9 cellular contexts compared by ENCODE assay signal in genomic region chr2:9336534-9337354, GRCh38.
DNase-seq lines count a peak whose midpoint lies in the region; ATAC-seq and TF ChIP-seq lines count a peak whose summit lies in the region.
"Had no signal": no experiment of that assay in that cellular context is flagged by ENCODE, and none has a peak within 500 bp of the region (broad histone marks: within the 10 kb centered on the region; RNA-seq: fewer than 3 reads in every experiment).

No MANE protein-coding gene starts in this region.

- H3F3A ChIP-seq in OCI-LY1 (ENCODE audit: insufficient read depth, low read length) = no peaks in the 10 kb centered on the region

- H3K4me3 ChIP-seq in OCI-LY1 (ENCODE audit: low read depth, low read length, poor library complexity, severe bottlenecking) (peak overlapping the region; percentile 15), skeletal muscle cell (ENCODE audit: low read depth, low read length) (no peak overlapping the region)

- peak; percentile 26 for DNase-seq in activated CD4-positive, alpha-beta T cell treated with anti-CD3 and anti-CD28 coated beads for 36 hours
- DNase-seq in activated CD4-positive, alpha-beta T cell treated with anti-CD3 and anti-CD28 coated beads, Interleukin-2, amount 50 U/mL, for 1 hour = no peak
- DNase-seq in erythroblast (lab: John Stamatoyannopoulos, UW) (peak; percentile 76 to 80), skeletal muscle cell (ENCODE audit: low read depth) (peak; percentile 92), SW 1271 (lab: John Stamatoyannopoulos, UW) (no peak)
- DNase-seq in effector memory CD8-positive, alpha-beta T cell = no peak

- H3K36me3 ChIP-seq in OCI-LY1 (ENCODE audit: insufficient read depth, low read length) = no peaks in the 10 kb centered on the region

- H3K9me2 ChIP-seq in OCI-LY1 (ENCODE audit: low read depth, low read length) = no peaks in the 10 kb centered on the region

- H3K9ac ChIP-seq in OCI-LY1 (ENCODE audit: low read length) = no peak overlapping the region

- peak overlapping the region; percentile 44; the same call in 1 of the 2 replicates for H3K4me2 ChIP-seq in OCI-LY1 (ENCODE audit: low read length)

- peak overlapping the region; percentile 80 for H3K27ac ChIP-seq in OCI-LY1 (ENCODE audit: low read depth, low read length, poor library complexity, severe bottlenecking)

- H3K36me3 Mint-ChIP-seq in activated CD4-positive, alpha-beta T cell treated with anti-CD3 and anti-CD28 coated beads for 36 hours (ENCODE audit: low read depth) = no peaks in the 10 kb centered on the region
- no peaks in the 10 kb centered on the region for H3K36me3 Mint-ChIP-seq in effector memory CD8-positive, alpha-beta T cell (ENCODE audit: insufficient read depth)
- H3K36me3 Mint-ChIP-seq: T-cell had no signal

- no peaks in the 10 kb centered on the region for H3K9me3 Mint-ChIP-seq in activated CD4-positive, alpha-beta T cell treated with anti-CD3 and anti-CD28 coated beads for 36 hours (ENCODE audit: low read depth)
- no peaks in the 10 kb centered on the region for H3K9me3 Mint-ChIP-seq in effector memory CD8-positive, alpha-beta T cell
- H3K9me3 Mint-ChIP-seq: T-cell had no signal

- POLR2A ChIA-PET in activated CD4-positive, alpha-beta T cell treated with anti-CD3 and anti-CD28 coated beads for 36 hours (lab: Charles Lee) = no interaction called here

- no peak for TF ChIP-seq CTCF in OCI-LY1 (IDR thresholded peaks at IDR 0.05; ENCODE audit: low read length)

- peaks cover 19% of the 10 kb centered on the region for H3K4me1 Mint-ChIP-seq in activated CD4-positive, alpha-beta T cell treated with anti-CD3 and anti-CD28 coated beads for 36 hours
- peaks cover 0 to 5% of the 10 kb centered on the region in 2 donors for H3K4me1 Mint-ChIP-seq in effector memory CD8-positive, alpha-beta T cell (ENCODE audit: low read depth in 2 of 2)

- no peak overlapping the region for H3K27ac Mint-ChIP-seq in activated CD4-positive, alpha-beta T cell treated with anti-CD3 and anti-CD28 coated beads for 36 hours
- H3K27ac Mint-ChIP-seq in effector memory CD8-positive, alpha-beta T cell = peak overlapping the region in 1 of 2 donors; percentile 36
- H3K27ac Mint-ChIP-seq: T-cell had no signal

- H2AFZ ChIP-seq in OCI-LY1 (ENCODE audit: low read length) = no peak overlapping the region

- H3K27me3 Mint-ChIP-seq in activated CD4-positive, alpha-beta T cell treated with anti-CD3 and anti-CD28 coated beads for 36 hours = no peaks in the 10 kb centered on the region
- peaks cover 28 to 44% of the 10 kb centered on the region in 2 donors for H3K27me3 Mint-ChIP-seq in effector memory CD8-positive, alpha-beta T cell

- H3K4me1 ChIP-seq in OCI-LY1 (ENCODE audit: insufficient read depth, low read length, severe bottlenecking) = peaks cover 25% of the 10 kb centered on the region

- H4K20me1 ChIP-seq in OCI-LY1 (ENCODE audit: insufficient read depth, low read length) = no peaks in the 10 kb centered on the region

- no peaks in the 10 kb centered on the region for H3K79me2 ChIP-seq in OCI-LY1 (ENCODE audit: insufficient read depth, low read length)

- CTCF ChIA-PET in activated CD4-positive, alpha-beta T cell treated with anti-CD3 and anti-CD28 coated beads for 36 hours (lab: Charles Lee) = interaction anchor here (0.5 kb wide), 1 partner anchor 77 kb away, joined by 3 read pairs; no protein-coding TSS in a partner anchor

- 0 out of 2 replicates have a peak, but pooled peaks cover 3% of the 10 kb centered on the region for H3K27me3 ChIP-seq in OCI-LY1 (ENCODE audit: insufficient read depth, low read length)

- H3K9me3 ChIP-seq in OCI-LY1 (ENCODE audit: low read length) = no peaks in the 10 kb centered on the region

- intact Hi-C loops in activated CD4-positive, alpha-beta T cell treated with anti-CD3 and anti-CD28 coated beads for 36 hours (cut with DNase I, micrococcal nuclease) = loop anchor here in 1 of 2 experiments (10.0 kb wide), 1 partner anchor 192 kb away; no protein-coding TSS in a partner anchor

- no peak for ATAC-seq in activated CD4-positive, alpha-beta T cell treated with anti-CD3 and anti-CD28 coated beads for 36 hours
- ATAC-seq in effector memory CD8-positive, alpha-beta T cell (replicated peaks) = no peak
- ATAC-seq in HG03039 (IDR thresholded peaks at IDR 0.05; ENCODE audit: unreplicated experiment) = no peak

- no peak overlapping the region for H3K4me3 Mint-ChIP-seq in activated CD4-positive, alpha-beta T cell treated with anti-CD3 and anti-CD28 coated beads for 36 hours
- H3K4me3 Mint-ChIP-seq in effector memory CD8-positive, alpha-beta T cell = no peak overlapping the region
- H3K4me3 Mint-ChIP-seq: T-cell had no signal

- no peak for TF ChIP-seq POLR2A in erythroblast (IDR thresholded peaks at IDR 0.05; ENCODE audit: low read length)

Comparison
In these comparisons a context has a peak if more than half of its experiments do, and no peak if none do; other contexts are left out.
1. DNase-seq: peak in activated CD4-positive, alpha-beta T cell treated with anti-CD3 and anti-CD28 coated beads for 36 hours (single experiment), erythroblast (2 of 2) and skeletal muscle cell (single experiment); none in activated CD4-positive, alpha-beta T cell treated with anti-CD3 and anti-CD28 coated beads, Interleukin-2, amount 50 U/mL, for 1 hour (single experiment), effector memory CD8-positive, alpha-beta T cell (0 of 3) and SW 1271 (0 of 2).